In the genomic region with DNA sequence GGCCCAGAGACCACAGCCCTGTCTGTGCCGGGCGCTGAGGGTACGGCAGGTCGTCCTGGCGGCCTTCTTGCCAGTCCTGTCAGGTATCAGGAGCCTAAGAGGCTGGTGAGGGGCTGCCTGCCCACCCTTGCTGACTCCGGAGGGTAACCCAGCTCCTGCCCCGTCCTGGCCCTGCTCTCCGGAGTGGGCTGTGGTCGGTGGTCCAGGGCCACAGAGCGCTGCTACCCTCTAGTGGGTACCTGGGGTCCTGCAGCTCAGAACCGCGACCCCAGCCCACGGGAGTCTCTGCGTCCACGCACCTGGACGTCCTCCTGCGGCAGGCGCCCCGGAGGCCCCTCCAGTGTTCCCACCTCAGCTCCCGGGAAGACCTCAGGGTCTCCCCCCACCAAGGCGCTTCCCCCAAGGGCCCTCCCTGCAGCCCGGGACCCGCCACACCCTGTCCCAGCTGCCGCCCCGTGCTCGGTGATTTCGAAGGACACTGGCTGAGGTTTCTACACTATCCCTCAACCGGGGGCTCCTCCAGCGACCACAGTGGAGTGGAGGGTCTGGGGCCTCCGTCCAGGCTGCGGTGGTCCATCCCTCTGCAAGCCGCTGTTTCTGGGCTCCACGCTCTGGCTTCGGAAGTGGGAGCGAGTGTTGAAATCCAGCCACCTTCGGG, we compare ENCODE assay signal across 8 cellular contexts.
DNase-seq lines count a peak whose midpoint lies in the region; ATAC-seq and TF ChIP-seq lines count a peak whose summit lies in the region.

No MANE protein-coding gene starts in this region.

- H3K36me3 Mint-ChIP-seq in MCF 10A (ENCODE audit: insufficient read depth, unreplicated experiment): no peaks in the 10 kb centered on the region

- no peak overlapping the region for H3K4me3 ChIP-seq in breast epithelium
- no peak overlapping the region for H3K4me3 ChIP-seq in Peyer's patch
- no peak overlapping the region for H3K4me3 ChIP-seq in fibroblast of villous mesenchyme (ENCODE audit: low read depth, low read length)
- H3K4me3 ChIP-seq in tibial nerve: no peak overlapping the region
- H3K4me3 ChIP-seq in mesendoderm (ENCODE audit: low read length): no peak overlapping the region

- H2BK120ac ChIP-seq in mesendoderm (ENCODE audit: low read depth, low read length): no peak overlapping the region

- no peak overlapping the region for H3K56ac ChIP-seq in mesendoderm (ENCODE audit: low read length)

- no peak overlapping the region for H3K4me2 ChIP-seq in mesendoderm (ENCODE audit: low read length)

- H3K27me3 ChIP-seq in breast epithelium (peaks cover 3 to 55% of the 10 kb centered on the region in 2 donors), Peyer's patch (peaks cover 0 to 9% of the 10 kb centered on the region in 2 donors), tibial nerve (peaks cover 0 to 54% of the 10 kb centered on the region in 2 donors), mesendoderm (ENCODE audit: insufficient read depth, low read length, poor library complexity) (peaks cover 2% of the 10 kb centered on the region)

- H3K4me1 ChIP-seq in breast epithelium (peaks cover 0 to 4% of the 10 kb centered on the region in 2 donors), Peyer's patch (peaks cover 0 to 11% (median 4%) of the 10 kb centered on the region in 4 donors), tibial nerve (peaks cover 0 to 16% (median 5%) of the 10 kb centered on the region in 4 donors), mesendoderm (ENCODE audit: control insufficient read depth, low read depth, low read length) (no peaks in the 10 kb centered on the region)

- no peak overlapping the region for H4K5ac ChIP-seq in mesendoderm (ENCODE audit: low read length)

- CTCF ChIA-PET in MCF 10A (lab: Yijun Ruan, JAX): interaction anchor here (0.6 to 3.7 kb wide), 26 partner anchors 9 to 615 kb away, joined by 3 to 32 read pairs (median 4); a partner anchor contains a TSS

- H3K18ac ChIP-seq in mesendoderm (ENCODE audit: low read length): no peak overlapping the region

- ATAC-seq in GM19395 (IDR thresholded peaks at IDR 0.05; ENCODE audit: unreplicated experiment): no peak

- no peak for TF ChIP-seq POLR2A in breast epithelium (IDR thresholded peaks at IDR 0.05)
- TF ChIP-seq POLR2A in Peyer's patch (IDR thresholded peaks at IDR 0.05): no peak
- TF ChIP-seq POLR2A in tibial nerve (IDR thresholded peaks at IDR 0.05): no peak

- TF ChIP-seq CTCF in MCF 10A (IDR thresholded peaks at IDR 0.05; ENCODE audit: unreplicated experiment) (peak; percentile 90), breast epithelium (IDR thresholded peaks at IDR 0.05) (no peak), Peyer's patch (IDR thresholded peaks at IDR 0.05) (peak in 5 of 6 experiments; percentile 7 to 34 (median 28)), fibroblast of villous mesenchyme (IDR thresholded peaks at IDR 0.05; ENCODE audit: insufficient read depth, low read depth, low read length) (peak; percentile 58), tibial nerve (IDR thresholded peaks at IDR 0.05) (peak in 3 of 5 experiments; percentile 5 to 25 (median 24))

- H3K79me2 ChIP-seq in mesendoderm (ENCODE audit: control insufficient read depth, insufficient read depth, low read length): no peaks in the 10 kb centered on the region

- POLR2A ChIA-PET in MCF 10A (lab: Yijun Ruan, JAX): interaction anchor here (1.1 kb wide), 1 partner anchor 283 kb away, joined by 4 read pairs; no protein-coding TSS in a partner anchor

- no peaks in the 10 kb centered on the region for H3K36me3 ChIP-seq in breast epithelium
- no peaks in the 10 kb centered on the region for H3K36me3 ChIP-seq in Peyer's patch
- H3K36me3 ChIP-seq in tibial nerve: no peaks in the 10 kb centered on the region
- H3K36me3 ChIP-seq in mesendoderm (ENCODE audit: control insufficient read depth, insufficient read depth, low read length): no peaks in the 10 kb centered on the region

- no peaks in the 10 kb centered on the region for H3K9me3 ChIP-seq in breast epithelium
- H3K9me3 ChIP-seq in Peyer's patch: no peaks in the 10 kb centered on the region
- no peaks in the 10 kb centered on the region for H3K9me3 ChIP-seq in tibial nerve

- H3K4ac ChIP-seq in mesendoderm (ENCODE audit: low read depth, low read length): no peak overlapping the region

- no peaks in the 10 kb centered on the region for H3K79me1 ChIP-seq in mesendoderm (ENCODE audit: low read length)

- H3K4me3 Mint-ChIP-seq in MCF 10A (ENCODE audit: unreplicated experiment): no peak overlapping the region

- H3K27ac Mint-ChIP-seq in MCF 10A (ENCODE audit: low read depth, unreplicated experiment): no peak overlapping the region

- H3K9ac ChIP-seq in mesendoderm (ENCODE audit: low read length): no peak overlapping the region

- H2BK5ac ChIP-seq in mesendoderm (ENCODE audit: low read length): no peak overlapping the region

- H3K27me3 Mint-ChIP-seq in MCF 10A (ENCODE audit: insufficient read depth, unreplicated experiment): peaks cover 18% of the 10 kb centered on the region

- intact Hi-C loops in MCF 10A (cut with micrococcal nuclease): loop anchor here (2.0 to 5.0 kb wide), 3 partner anchors 111 to 259 kb away; no protein-coding TSS in a partner anchor
- intact Hi-C loops in breast epithelium (cut with DNase I; ENCODE audit: low total_unique reads): loop anchor here (10.0 kb wide), 1 partner anchor 201 kb away; a partner anchor contains a TSS

- no peak overlapping the region for H2BK15ac ChIP-seq in mesendoderm (replicated peaks; ENCODE audit: low read depth)

- H3K4me1 Mint-ChIP-seq in MCF 10A (ENCODE audit: insufficient read depth, unreplicated experiment): no peaks in the 10 kb centered on the region

- WGBS in tibial nerve, 2 donors: 28 to 35% methylated on average over 29 to 36 of the region's 36 CpGs
- WGBS in mesendoderm (ENCODE audit: extremely low coverage, insufficient coverage, low lambda C conversion rate): no CpG with 5 or more reads among the region's 36 CpGs

- H3K9me3 Mint-ChIP-seq in MCF 10A (ENCODE audit: unreplicated experiment): no peaks in the 10 kb centered on the region

- no peak overlapping the region for H3K23ac ChIP-seq in mesendoderm (ENCODE audit: low read length)

- no TSS peak for BruUV-seq in MCF 10A (replicated peaks; lab: Mats Ljungman, UMichigan)

- H4K8ac ChIP-seq in mesendoderm (ENCODE audit: low read depth, low read length): no peak overlapping the region

- H3K27ac ChIP-seq in breast epithelium (no peak overlapping the region), Peyer's patch (no peak overlapping the region), tibial nerve (no peak overlapping the region), mesendoderm (ENCODE audit: low read depth, low read length) (no peak overlapping the region)

- no peak for TF ChIP-seq EP300 in tibial nerve (IDR thresholded peaks at IDR 0.05)

- H2AK5ac ChIP-seq in mesendoderm (ENCODE audit: low read length): no peak overlapping the region

- DNase-seq in MCF 10A (ENCODE audit: unreplicated experiment) (no peak), breast epithelium (ENCODE audit: low spot score in 2 of 2) (no peak), Peyer's patch (no peak), fibroblast of villous mesenchyme (ENCODE audit: low read depth) (no peak), tibial nerve (ENCODE audit: low spot score in 2 of 2) (no peak), NCI-H2227 treated with DMSO at 0.1 percent for 48 hours (lab: John Stamatoyannopoulos, UW) (no peak), mesendoderm (no peak)

Comparison
In these comparisons a context has a peak if more than half of its experiments do, and no peak if none do; other contexts are left out.
1. CTCF ChIP-seq: peak in MCF 10A (single experiment), Peyer's patch (5 of 6), fibroblast of villous mesenchyme (single experiment) and tibial nerve (3 of 5); none in breast epithelium (0 of 3).